29 cellular contexts compared by ENCODE assay signal in the genomic region with DNA sequence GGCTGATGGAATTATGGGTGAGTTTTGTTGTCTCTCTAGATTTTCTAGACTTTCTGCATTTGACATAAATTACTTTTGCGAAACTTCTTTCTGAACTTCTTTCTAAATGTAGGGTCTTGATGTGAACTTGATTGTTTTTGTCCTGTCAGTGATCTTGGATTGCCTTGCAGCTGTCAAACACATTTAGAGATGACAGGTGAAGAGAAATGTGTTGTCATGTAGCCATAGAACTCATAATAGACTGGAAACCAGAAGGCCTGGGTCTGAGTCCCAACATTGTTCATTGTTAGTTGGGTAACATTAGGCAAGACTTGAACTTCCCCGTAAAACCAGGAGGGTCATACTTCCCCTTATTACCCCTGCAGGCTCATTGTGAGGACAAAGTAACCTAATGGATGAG.
"Had no signal": no experiment of that assay in that cellular context is flagged by ENCODE, and none has a peak within 500 bp of the region (broad histone marks: within the 10 kb centered on the region; RNA-seq: fewer than 3 reads in every experiment).

No MANE protein-coding gene starts in this region.

- H3K4me3 ChIP-seq: ascending aorta, cardiac muscle cell, colonic mucosa, right lobe of liver, skin epidermis, testis, transverse colon had no signal

- H3K9me3 Mint-ChIP-seq: activated naive CD4-positive, alpha-beta T cell treated with anti-CD3 and anti-CD28 coated beads, Interleukin-2, amount 10 ng/mL, durations not matched to agents 7 days and 5 days; activated naive CD8-positive, alpha-beta T cell treated with anti-CD3 and anti-CD28 coated beads, Interleukin-2, amount 10 ng/mL, durations not matched to agents 7 days and 5 days; brain; mesothelial cell of epicardium; T-helper 2 cell treated with Interferon-gamma antibody and Interleukin-4, amounts not matched to agents 5 μg/mL and 100 μg/mL, for 36 hours had no signal

- H3K4me1 Mint-ChIP-seq: activated naive CD4-positive, alpha-beta T cell treated with anti-CD3 and anti-CD28 coated beads, Interleukin-2, amount 10 ng/mL, durations not matched to agents 7 days and 5 days; activated naive CD8-positive, alpha-beta T cell treated with anti-CD3 and anti-CD28 coated beads, Interleukin-2, amount 10 ng/mL, durations not matched to agents 7 days and 5 days; naive thymus-derived CD8-positive, alpha-beta T cell had no signal

- H3K9me3 ChIP-seq: ascending aorta, colonic mucosa, right lobe of liver, testis, transverse colon had no signal

- H3K4me1 ChIP-seq: ascending aorta, colonic mucosa, testis, transverse colon had no signal

- H3K27ac Mint-ChIP-seq: activated naive CD4-positive, alpha-beta T cell treated with anti-CD3 and anti-CD28 coated beads, Interleukin-2, amount 10 ng/mL, durations not matched to agents 7 days and 5 days; activated naive CD8-positive, alpha-beta T cell treated with anti-CD3 and anti-CD28 coated beads, Interleukin-2, amount 10 ng/mL, durations not matched to agents 7 days and 5 days; brain; mesothelial cell of epicardium; naive thymus-derived CD8-positive, alpha-beta T cell; T-helper 2 cell treated with Interferon-gamma antibody and Interleukin-4, amounts not matched to agents 5 μg/mL and 100 μg/mL, for 36 hours had no signal

- H3K4me3 Mint-ChIP-seq: activated naive CD4-positive, alpha-beta T cell treated with anti-CD3 and anti-CD28 coated beads, Interleukin-2, amount 10 ng/mL, durations not matched to agents 7 days and 5 days; activated naive CD8-positive, alpha-beta T cell treated with anti-CD3 and anti-CD28 coated beads, Interleukin-2, amount 10 ng/mL, durations not matched to agents 7 days and 5 days; brain; mesothelial cell of epicardium; naive thymus-derived CD8-positive, alpha-beta T cell; T-helper 2 cell treated with Interferon-gamma antibody and Interleukin-4, amounts not matched to agents 5 μg/mL and 100 μg/mL, for 36 hours had no signal

- H3K27me3 ChIP-seq: ascending aorta, cardiac muscle cell, colonic mucosa, right lobe of liver, testis, transverse colon had no signal

- H3K27me3 Mint-ChIP-seq: activated naive CD4-positive, alpha-beta T cell treated with anti-CD3 and anti-CD28 coated beads, Interleukin-2, amount 10 ng/mL, durations not matched to agents 7 days and 5 days; activated naive CD8-positive, alpha-beta T cell treated with anti-CD3 and anti-CD28 coated beads, Interleukin-2, amount 10 ng/mL, durations not matched to agents 7 days and 5 days; naive thymus-derived CD8-positive, alpha-beta T cell had no signal

- H3K36me3 ChIP-seq: ascending aorta, cardiac muscle cell, colonic mucosa, right lobe of liver, transverse colon, WERI-Rb-1 had no signal

- DNase-seq: activated CD4-positive, alpha-beta T cell treated with anti-CD3 and anti-CD28 coated beads for 48 hours; activated CD4-positive, alpha-beta T cell treated with anti-CD3 and anti-CD28 coated beads, Interleukin-2, amount 50 U/mL, for 48 hours; activated CD8-positive, alpha-beta memory T cell treated with anti-CD3 and anti-CD28 coated beads, Interleukin-2, amount 50 U/mL, for 4 hours; activated gamma-delta T cell; activated naive CD4-positive, alpha-beta T cell treated with anti-CD3 and anti-CD28 coated beads, Interleukin-2, amount 10 ng/mL, durations not matched to agents 7 days and 5 days; activated naive CD8-positive, alpha-beta T cell treated with anti-CD3 and anti-CD28 coated beads, Interleukin-2, amount 10 ng/mL, durations not matched to agents 7 days and 5 days; activated T-cell treated with anti-CD3 and anti-CD28 coated beads, Interleukin-2, amount 50 U/mL, for 1 hour; cerebellar nuclear complex; colonic mucosa; effector CD8-positive, alpha-beta T cell; glutamatergic neuron; kidney; left colon; mammary epithelial cell; naive thymus-derived CD8-positive, alpha-beta T cell; posterior cingulate gyrus; right lobe of liver; stimulated activated CD4-positive, alpha-beta T cell treated with anti-CD3 and anti-CD28 coated beads, Interleukin-12 subunit alpha, Interleukin-12 subunit beta, amount 100 ng/mL, for 4 hours; stimulated activated CD4-positive, alpha-beta T cell treated with anti-CD3 and anti-CD28 coated beads, Interleukin-4, amount 100 ng/mL, for 1 hour; stimulated activated naive CD8-positive, alpha-beta T cell treated with anti-CD3 and anti-CD28 coated beads, Interleukin-15, Interleukin-2, amounts not matched to agents 100 U/mL and 50 U/mL, for 24 hours; testis; transverse colon; WERI-Rb-1 had no signal

- H3K36me3 Mint-ChIP-seq: activated naive CD4-positive, alpha-beta T cell treated with anti-CD3 and anti-CD28 coated beads, Interleukin-2, amount 10 ng/mL, durations not matched to agents 7 days and 5 days; activated naive CD8-positive, alpha-beta T cell treated with anti-CD3 and anti-CD28 coated beads, Interleukin-2, amount 10 ng/mL, durations not matched to agents 7 days and 5 days; brain; mesothelial cell of epicardium; naive thymus-derived CD8-positive, alpha-beta T cell had no signal
